22 cellular contexts compared by ENCODE assay signal in the genomic region with DNA sequence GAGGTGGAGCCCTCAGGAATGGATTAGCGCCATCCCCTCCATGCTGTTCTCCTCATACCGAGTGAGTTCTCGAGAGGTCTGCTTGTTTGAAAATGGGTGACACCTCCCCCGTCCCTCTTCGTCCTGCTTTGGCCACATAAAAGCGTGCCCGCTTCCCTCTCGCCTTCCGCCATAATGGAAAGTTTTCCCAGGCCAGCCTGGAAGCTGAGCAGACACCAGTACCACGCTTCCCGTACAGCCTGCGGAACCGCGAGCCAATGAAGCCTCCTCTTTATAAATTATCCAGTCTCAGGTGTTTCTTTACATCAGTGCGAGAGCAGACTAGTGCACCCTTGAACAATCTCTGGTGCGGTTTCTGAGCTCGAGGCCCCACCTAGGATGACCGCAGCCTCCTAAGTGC. TPM values are rescaled to one million over a fixed set of nuclear protein-coding genes. Genes with fewer than 3 reads are reported as not detected.
A peak's percentile ranks its signal among the peaks of the same experiment; 100 is the strongest.
DNase-seq lines count a peak whose midpoint lies in the region; ATAC-seq and TF ChIP-seq lines count a peak whose summit lies in the region.
"Had no signal": no experiment of that assay in that cellular context is flagged by ENCODE, and none has a peak within 500 bp of the region (broad histone marks: within the 10 kb centered on the region; RNA-seq: fewer than 3 reads in every experiment).

No MANE protein-coding gene starts in this region.

- no peak overlapping the region for H3K27ac Mint-ChIP-seq in activated naive CD4-positive, alpha-beta T cell treated with anti-CD3 and anti-CD28 coated beads, Interleukin-2, amount 10 ng/mL, durations not matched to agents 7 days and 5 days
- H3K27ac Mint-ChIP-seq in activated T-helper 17 cell treated with anti-CD3 and anti-CD28 coated beads, Interleukin-2, amount 50 U/mL, for 72 hours: peak overlapping the region; percentile 63
- no peak overlapping the region for H3K27ac Mint-ChIP-seq in endothelial cell (ENCODE audit: unreplicated experiment)
- peak overlapping the region; percentile 40 for H3K27ac Mint-ChIP-seq in stimulated activated effector memory CD8-positive, alpha-beta T cell treated with anti-CD3 and anti-CD28 coated beads, Interleukin-12 subunit alpha, Interleukin-12 subunit beta, amount 100 ng/mL, for 72 hours
- no peak overlapping the region for H3K27ac Mint-ChIP-seq in osteocyte (ENCODE audit: unreplicated experiment)

- CTCF ChIA-PET in activated naive CD4-positive, alpha-beta T cell treated with anti-CD3 and anti-CD28 coated beads, Interleukin-2, amount 10 ng/mL, durations not matched to agents 7 days and 5 days (lab: Charles Lee): no interaction called here

- no peaks in the 10 kb centered on the region for H3K4me1 Mint-ChIP-seq in activated naive CD4-positive, alpha-beta T cell treated with anti-CD3 and anti-CD28 coated beads, Interleukin-2, amount 10 ng/mL, durations not matched to agents 7 days and 5 days
- peaks cover 12% of the 10 kb centered on the region for H3K4me1 Mint-ChIP-seq in activated T-helper 17 cell treated with anti-CD3 and anti-CD28 coated beads, Interleukin-2, amount 50 U/mL, for 72 hours
- H3K4me1 Mint-ChIP-seq in endothelial cell (ENCODE audit: unreplicated experiment): no peaks in the 10 kb centered on the region
- peaks cover 21% of the 10 kb centered on the region for H3K4me1 Mint-ChIP-seq in stimulated activated effector memory CD8-positive, alpha-beta T cell treated with anti-CD3 and anti-CD28 coated beads, Interleukin-12 subunit alpha, Interleukin-12 subunit beta, amount 100 ng/mL, for 72 hours
- no peaks in the 10 kb centered on the region for H3K4me1 Mint-ChIP-seq in osteocyte (ENCODE audit: unreplicated experiment)

- ATAC-seq in activated T-helper 17 cell treated with anti-CD3 and anti-CD28 coated beads, Interleukin-2, amount 50 U/mL, for 72 hours (replicated peaks): no peak
- ATAC-seq in stimulated activated effector memory CD8-positive, alpha-beta T cell treated with anti-CD3 and anti-CD28 coated beads, Interleukin-12 subunit alpha, Interleukin-12 subunit beta, amount 100 ng/mL, for 72 hours: no peak
- ATAC-seq: PC-3 had no signal

- no peak overlapping the region for H3K4me3 Mint-ChIP-seq in activated naive CD4-positive, alpha-beta T cell treated with anti-CD3 and anti-CD28 coated beads, Interleukin-2, amount 10 ng/mL, durations not matched to agents 7 days and 5 days
- H3K4me3 Mint-ChIP-seq in activated T-helper 17 cell treated with anti-CD3 and anti-CD28 coated beads, Interleukin-2, amount 50 U/mL, for 72 hours: no peak overlapping the region
- H3K4me3 Mint-ChIP-seq in endothelial cell (ENCODE audit: unreplicated experiment): peak overlapping the region; percentile 24
- no peak overlapping the region for H3K4me3 Mint-ChIP-seq in stimulated activated effector memory CD8-positive, alpha-beta T cell treated with anti-CD3 and anti-CD28 coated beads, Interleukin-12 subunit alpha, Interleukin-12 subunit beta, amount 100 ng/mL, for 72 hours
- no peak overlapping the region for H3K4me3 Mint-ChIP-seq in osteocyte (ENCODE audit: unreplicated experiment)

- H3K36me3 Mint-ChIP-seq in activated naive CD4-positive, alpha-beta T cell treated with anti-CD3 and anti-CD28 coated beads, Interleukin-2, amount 10 ng/mL, durations not matched to agents 7 days and 5 days: peaks cover 51% of the 10 kb centered on the region
- H3K36me3 Mint-ChIP-seq in activated T-helper 17 cell treated with anti-CD3 and anti-CD28 coated beads, Interleukin-2, amount 50 U/mL, for 72 hours (ENCODE audit: low read depth): peaks cover 64% of the 10 kb centered on the region
- H3K36me3 Mint-ChIP-seq in endothelial cell (ENCODE audit: low read depth, unreplicated experiment) (peaks cover 36% of the 10 kb centered on the region), osteocyte (ENCODE audit: unreplicated experiment) (peaks cover 22% of the 10 kb centered on the region)
- H3K36me3 Mint-ChIP-seq in stimulated activated effector memory CD8-positive, alpha-beta T cell treated with anti-CD3 and anti-CD28 coated beads, Interleukin-12 subunit alpha, Interleukin-12 subunit beta, amount 100 ng/mL, for 72 hours: peaks cover 73% of the 10 kb centered on the region

- no peaks in the 10 kb centered on the region for H3K27me3 Mint-ChIP-seq in activated naive CD4-positive, alpha-beta T cell treated with anti-CD3 and anti-CD28 coated beads, Interleukin-2, amount 10 ng/mL, durations not matched to agents 7 days and 5 days
- H3K27me3 Mint-ChIP-seq in activated T-helper 17 cell treated with anti-CD3 and anti-CD28 coated beads, Interleukin-2, amount 50 U/mL, for 72 hours: no peaks in the 10 kb centered on the region
- H3K27me3 Mint-ChIP-seq in endothelial cell (ENCODE audit: unreplicated experiment): peaks cover 6% of the 10 kb centered on the region
- no peaks in the 10 kb centered on the region for H3K27me3 Mint-ChIP-seq in osteocyte (ENCODE audit: unreplicated experiment)

- DNase-seq in activated naive CD4-positive, alpha-beta T cell treated with anti-CD3 and anti-CD28 coated beads, Interleukin-2, amount 10 ng/mL, durations not matched to agents 7 days and 5 days: peak; percentile 8
- DNase-seq in activated naive CD4-positive, alpha-beta T cell treated with anti-CD3 and anti-CD28 coated beads, Interleukin-2, amount 50 U/mL, for 16 hours: no peak
- DNase-seq in endothelial cell (ENCODE audit: low spot score): no peak
- DNase-seq in stimulated activated effector memory CD8-positive, alpha-beta T cell treated with anti-CD3 and anti-CD28 coated beads, Interleukin-12 subunit alpha, Interleukin-12 subunit beta, amount 100 ng/mL, for 72 hours (ENCODE audit: low spot score in 2 of 2): no peak
- no peak for DNase-seq in stimulated activated CD8-positive, alpha-beta memory T cell treated with anti-CD3 and anti-CD28 coated beads, Interleukin-4, amount 100 ng/mL, for 48 hours
- no peak for DNase-seq in osteocyte (ENCODE audit: extremely low spot score, unreplicated experiment)
- no peak for DNase-seq in T-helper 9 cell
- DNase-seq: 8988T; ACHN; COR-L47; GOT3; NCI-H1092; NCI-H1417 treated with DMSO at 0.1 percent for 48 hours; NCI-H187; NCI-H2081 treated with DMSO at 0.1 percent for 48 hours; NCI-H2171 treated with DMSO at 0.1 percent for 48 hours; NCI-H524; NCI-H82; NK-92 treated with Interleukin-12 subunit alpha and Interleukin-12 subunit beta, amount 100 ng/mL, for 24 hours; PC-3; SK-N-SH had no signal

- TF ChIP-seq CTCF in endothelial cell (IDR thresholded peaks at IDR 0.05; ENCODE audit: unreplicated experiment): no peak
- no peak for TF ChIP-seq CTCF in osteocyte (IDR thresholded peaks at IDR 0.05)

- H3K9me3 Mint-ChIP-seq in activated naive CD4-positive, alpha-beta T cell treated with anti-CD3 and anti-CD28 coated beads, Interleukin-2, amount 10 ng/mL, durations not matched to agents 7 days and 5 days: peaks cover 12% of the 10 kb centered on the region
- H3K9me3 Mint-ChIP-seq in activated T-helper 17 cell treated with anti-CD3 and anti-CD28 coated beads, Interleukin-2, amount 50 U/mL, for 72 hours: no peaks in the 10 kb centered on the region
- H3K9me3 Mint-ChIP-seq in endothelial cell (ENCODE audit: unreplicated experiment) (no peaks in the 10 kb centered on the region), osteocyte (ENCODE audit: unreplicated experiment) (no peaks in the 10 kb centered on the region)
- H3K9me3 Mint-ChIP-seq in stimulated activated effector memory CD8-positive, alpha-beta T cell treated with anti-CD3 and anti-CD28 coated beads, Interleukin-12 subunit alpha, Interleukin-12 subunit beta, amount 100 ng/mL, for 72 hours: no peaks in the 10 kb centered on the region

RNA-seq across cellular contexts. Expression of gene ALG12, which starts 12.8 kb away (rescaled TPM):
- total RNA-seq in activated T-helper 17 cell treated with anti-CD3 and anti-CD28 coated beads, Interleukin-2, amount 50 U/mL, for 72 hours: 10 to 100 TPM; 19.5 to 21.9 TPM
- 23.2 TPM for total RNA-seq in endothelial cell (ENCODE audit: unreplicated experiment)
- 27.1 and 27.9 TPM in 2 replicates for total RNA-seq in osteocyte

RNA-seq across cellular contexts. Expression of gene CRELD2, which starts 13.0 kb away (rescaled TPM):
- 10 to 100 TPM; 22.7 to 38.6 TPM for total RNA-seq in activated T-helper 17 cell treated with anti-CD3 and anti-CD28 coated beads, Interleukin-2, amount 50 U/mL, for 72 hours
- total RNA-seq in endothelial cell (ENCODE audit: unreplicated experiment): 207 TPM
- 54.9 and 55.5 TPM in 2 replicates for total RNA-seq in osteocyte

RNA-seq across cellular contexts. Expression of gene ZBED4, which starts 51.8 kb away (rescaled TPM):
- total RNA-seq in activated T-helper 17 cell treated with anti-CD3 and anti-CD28 coated beads, Interleukin-2, amount 50 U/mL, for 72 hours: 10 to 100 TPM; 27.1 to 28.5 TPM
- 22.6 TPM for total RNA-seq in endothelial cell (ENCODE audit: unreplicated experiment)
- total RNA-seq in osteocyte: 17.2 and 17.3 TPM in 2 replicates

RNA-seq across cellular contexts. Expression of gene PIM3, which starts 55.1 kb away (rescaled TPM):
- total RNA-seq in activated T-helper 17 cell treated with anti-CD3 and anti-CD28 coated beads, Interleukin-2, amount 50 U/mL, for 72 hours: 100 to 1,000 TPM in 1 of 2 donors, 10 to 100 TPM in 1; 94.8 to 235 TPM
- total RNA-seq in endothelial cell (ENCODE audit: unreplicated experiment) (112 TPM), osteocyte (18.6 TPM in 2 replicates)

Comparison
In these comparisons a context has a peak if more than half of its experiments do, and no peak if none do; other contexts are left out.
1. H3K27ac Mint-ChIP-seq: peak in activated T-helper 17 cell treated with anti-CD3 and anti-CD28 coated beads, Interleukin-2, amount 50 U/mL, for 72 hours (single experiment) and stimulated activated effector memory CD8-positive, alpha-beta T cell treated with anti-CD3 and anti-CD28 coated beads, Interleukin-12 subunit alpha, Interleukin-12 subunit beta, amount 100 ng/mL, for 72 hours (single experiment); none in activated naive CD4-positive, alpha-beta T cell treated with anti-CD3 and anti-CD28 coated beads, Interleukin-2, amount 10 ng/mL, durations not matched to agents 7 days and 5 days (single experiment), endothelial cell (single experiment) and osteocyte (single experiment).